16 cellular contexts compared by ENCODE assay signal in genomic region chr11:69086152-69086551, GRCh38. TPM values are rescaled to one million over a fixed set of nuclear protein-coding genes. Genes with fewer than 3 reads are reported as not detected.
DNase-seq lines count a peak whose midpoint lies in the region; ATAC-seq, FAIRE-seq and TF ChIP-seq lines count a peak whose summit lies in the region.
"Had no signal": no experiment of that assay in that cellular context is flagged by ENCODE, and none has a peak within 500 bp of the region (broad histone marks: within the 10 kb centered on the region; RNA-seq: fewer than 3 reads in every experiment).

No MANE protein-coding gene starts in this region.

- FAIRE-seq in pancreas (lab: Jason Lieb, UNC): no peak

- no peak for DNase-seq in left ventricle myocardium inferior
- no peak for DNase-seq in left ventricle myocardium superior
- peak; percentile 43 for DNase-seq in mucosa of gallbladder (ENCODE audit: low spot score)
- DNase-seq in type B pancreatic cell (ENCODE audit: extremely low spot score, unreplicated experiment): no peak
- DNase-seq in pancreas: no peak
- no peak for DNase-seq in NCI-H446 treated with DMSO at 0.1 percent for 48 hours (lab: John Stamatoyannopoulos, UW)
- DNase-seq: cortex of kidney; gastrocnemius medialis; NCI-H1436; NCI-H524 treated with DMSO at 0.1 percent for 48 hours; stimulated activated CD4-positive, alpha-beta T cell treated with anti-CD3 and anti-CD28 coated beads, Interleukin-12 subunit alpha, Interleukin-12 subunit beta, amount 100 ng/mL, for 4 hours had no signal

- H3K36me3 ChIP-seq in left ventricle myocardium inferior (peaks cover 52% of the 10 kb centered on the region), pancreas (no peaks in the 10 kb centered on the region)

- ATAC-seq in left ventricle myocardium superior (no peak), HG03108 (IDR thresholded peaks at IDR 0.05; ENCODE audit: unreplicated experiment) (no peak), pancreas (no peak)
- ATAC-seq: gastrocnemius medialis had no signal

- TF ChIP-seq CTCF in left ventricle myocardium inferior (IDR thresholded peaks at IDR 0.05; ENCODE audit: borderline replicate concordance) (no peak), type B pancreatic cell (conservative IDR thresholded peaks at IDR 0.05) (no peak), pancreas (IDR thresholded peaks at IDR 0.05) (no peak)

- H3K9me3 Mint-ChIP-seq in type B pancreatic cell: no peaks in the 10 kb centered on the region
- H3K9me3 Mint-ChIP-seq: neural crest cell had no signal

- peaks cover 6% of the 10 kb centered on the region for H3K4me1 Mint-ChIP-seq in type B pancreatic cell (ENCODE audit: unreplicated experiment)

- H3K27ac Mint-ChIP-seq in type B pancreatic cell: peak overlapping the region; percentile 47
- H3K27ac Mint-ChIP-seq: activated naive CD8-positive, alpha-beta T cell had no signal

- no peak overlapping the region for H3K4me3 ChIP-seq in left ventricle myocardium inferior
- H3K4me3 ChIP-seq in pancreas: no peak overlapping the region
- H3K4me3 ChIP-seq: gastrocnemius medialis, HAP-1 had no signal

- H3K36me3 Mint-ChIP-seq in type B pancreatic cell: peaks cover 3% of the 10 kb centered on the region
- H3K36me3 Mint-ChIP-seq: activated naive CD8-positive, alpha-beta T cell had no signal

- H3K4me1 ChIP-seq in left ventricle myocardium inferior: peaks cover 40% of the 10 kb centered on the region
- peaks cover 6 to 10% (median 9%) of the 10 kb centered on the region in 3 donors for H3K4me1 ChIP-seq in pancreas
- H3K4me1 ChIP-seq: HAP-1 had no signal

- WGBS in pancreas, 2 donors: 82% methylated on average over 14 of the region's 14 CpGs

- H3K27me3 ChIP-seq in left ventricle myocardium inferior (ENCODE audit: low read depth) (no peaks in the 10 kb centered on the region), pancreas (no peaks in the 10 kb centered on the region)
- H3K27me3 ChIP-seq: gastrocnemius medialis had no signal

- no peaks in the 10 kb centered on the region for H3K27me3 Mint-ChIP-seq in type B pancreatic cell
- H3K27me3 Mint-ChIP-seq: activated naive CD8-positive, alpha-beta T cell had no signal

- H3K4me3 Mint-ChIP-seq in type B pancreatic cell: no peak overlapping the region
- H3K4me3 Mint-ChIP-seq: activated naive CD8-positive, alpha-beta T cell; neural crest cell had no signal

- intact Hi-C loops in left ventricle myocardium inferior (cut with micrococcal nuclease) (no loop called here), left ventricle myocardium superior (cut with micrococcal nuclease) (no loop called here), pancreas (cut with DNase I) (no loop called here)

- H3K27ac ChIP-seq in left ventricle myocardium inferior (replicated peaks) (peak overlapping the region; percentile 72), cingulate gyrus (ENCODE audit: low read depth, low read length) (peak overlapping the region; percentile 39), pancreas (no peak overlapping the region)

- no peaks in the 10 kb centered on the region for H3K9me3 ChIP-seq in left ventricle myocardium inferior (replicated peaks)
- no peaks in the 10 kb centered on the region for H3K9me3 ChIP-seq in pancreas
- H3K9me3 ChIP-seq: gastrocnemius medialis, HAP-1 had no signal

RNA-seq across cellular contexts. Expression of gene TPCN2, which starts 37.4 kb away (rescaled TPM):
- total RNA-seq in left ventricle myocardium inferior: 9.2 TPM
- 7.9 TPM for total RNA-seq in left ventricle myocardium superior
- total RNA-seq in mucosa of gallbladder: 29.1 TPM
- total RNA-seq in type B pancreatic cell (ENCODE audit: low replicate concordance): 19.5 and 20.7 TPM in 2 replicates
- total RNA-seq in pancreas: 10 to 100 TPM in 1 of 6 donors, 1 to 10 TPM in 5; 5.6 to 10.2 (median 9.0) TPM
- polyA plus RNA-seq in pancreas: 10 to 100 TPM; 11.2 to 13.5 TPM

Comparison
In these comparisons a context has a peak if more than half of its experiments do, and no peak if none do; other contexts are left out.
1. H3K27ac ChIP-seq: peak in left ventricle myocardium inferior (single experiment) and cingulate gyrus (single experiment); none in pancreas (0 of 4).